17 cellular contexts compared by ENCODE assay signal in the genomic region with DNA sequence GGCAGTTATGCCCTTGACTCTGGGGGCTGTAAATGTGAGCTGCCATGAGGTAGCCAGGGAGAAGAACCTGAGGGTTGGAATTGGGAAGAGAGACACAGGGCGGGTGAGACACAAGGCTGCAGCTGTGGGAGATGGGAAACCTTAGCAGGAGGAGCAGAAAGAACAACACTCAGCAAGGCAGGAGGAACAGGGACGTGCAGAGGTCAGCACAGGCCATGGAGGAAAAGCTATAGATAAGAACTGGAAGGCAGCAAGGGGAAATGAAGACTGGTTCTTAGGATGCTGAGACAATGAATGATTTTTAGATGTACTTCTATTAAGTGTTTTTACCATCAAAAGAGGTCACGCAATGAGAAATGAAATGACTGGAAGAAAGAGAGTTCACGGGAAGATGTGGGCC.
DNase-seq lines count a peak whose midpoint lies in the region; ATAC-seq and TF ChIP-seq lines count a peak whose summit lies in the region.
"Had no signal": no experiment of that assay in that cellular context is flagged by ENCODE, and none has a peak within 500 bp of the region (broad histone marks: within the 10 kb centered on the region; RNA-seq: fewer than 3 reads in every experiment).

No MANE protein-coding gene starts in this region.

- peak overlapping the region; percentile 13 for H3K27ac Mint-ChIP-seq in stimulated activated naive CD8-positive, alpha-beta T cell treated with anti-CD3 and anti-CD28 coated beads, Interleukin-15, Interleukin-2, amounts not matched to agents 100 ng/mL and 50 ng/mL, for 24 hours
- H3K27ac Mint-ChIP-seq: activated CD4-positive, alpha-beta T cell treated with anti-CD3 and anti-CD28 coated beads, Interleukin-2, amount 10 ng/mL, durations not matched to agents 7 days and 5 days had no signal

- H3K4me1 Mint-ChIP-seq in stimulated activated naive CD8-positive, alpha-beta T cell treated with anti-CD3 and anti-CD28 coated beads, Interleukin-15, Interleukin-2, amounts not matched to agents 100 ng/mL and 50 ng/mL, for 24 hours (ENCODE audit: low read depth): no peaks in the 10 kb centered on the region
- H3K4me1 Mint-ChIP-seq: activated CD4-positive, alpha-beta T cell treated with anti-CD3 and anti-CD28 coated beads, Interleukin-2, amount 10 ng/mL, durations not matched to agents 7 days and 5 days; H9; stimulated activated naive CD8-positive, alpha-beta T cell treated with anti-CD3 and anti-CD28 coated beads, Interleukin-15, amount 100 ng/mL, for 72 hours had no signal

- no peaks in the 10 kb centered on the region for H3K27me3 ChIP-seq in osteoblast (ENCODE audit: insufficient read depth, low read length)
- H3K27me3 ChIP-seq in gastrocnemius medialis: no peaks in the 10 kb centered on the region

- H3K4me1 ChIP-seq in osteoblast (ENCODE audit: insufficient read depth, low read length) (peaks cover 40% of the 10 kb centered on the region), gastrocnemius medialis (peaks cover under 1 to 6% of the 10 kb centered on the region in 2 donors)

- peak overlapping the region; percentile 47 for H3K4me2 ChIP-seq in osteoblast (ENCODE audit: insufficient read depth, low read length)

- intact Hi-C loops in gastrocnemius medialis (cut with DNase I; ENCODE audit: low total_unique reads): no loop called here

- no peak for TF ChIP-seq POLR2A in gastrocnemius medialis (IDR thresholded peaks at IDR 0.05)

- ATAC-seq in stimulated activated naive CD8-positive, alpha-beta T cell treated with anti-CD3 and anti-CD28 coated beads, Interleukin-15, Interleukin-2, amounts not matched to agents 100 U/mL and 50 U/mL, for 24 hours: no peak
- no peak for ATAC-seq in gastrocnemius medialis
- ATAC-seq: stimulated activated naive CD8-positive, alpha-beta T cell treated with anti-CD3 and anti-CD28 coated beads, Interleukin-15, amount 100 ng/mL, for 72 hours had no signal

- TF ChIP-seq CTCF in osteoblast (IDR thresholded peaks at IDR 0.05; ENCODE audit: extremely low read depth, low read depth, low read length) (no peak), gastrocnemius medialis (IDR thresholded peaks at IDR 0.05 in 4 of 5, conservative IDR thresholded peaks at IDR 0.05 in 1 of 5) (no peak)

- no peak overlapping the region for H3K4me3 ChIP-seq in osteoblast (ENCODE audit: insufficient read depth, low read length)
- no peak overlapping the region for H3K4me3 ChIP-seq in gastrocnemius medialis

- H3K27ac ChIP-seq in cingulate gyrus (ENCODE audit: low read depth, low read length): peak overlapping the region; percentile 58
- peak overlapping the region; percentile 95 for H3K27ac ChIP-seq in osteoblast (ENCODE audit: low read depth, low read length)
- H3K27ac ChIP-seq in gastrocnemius medialis: no peak overlapping the region

- no peaks in the 10 kb centered on the region for H3K9me3 Mint-ChIP-seq in stimulated activated naive CD8-positive, alpha-beta T cell treated with anti-CD3 and anti-CD28 coated beads, Interleukin-15, Interleukin-2, amounts not matched to agents 100 ng/mL and 50 ng/mL, for 24 hours
- H3K9me3 Mint-ChIP-seq: activated CD4-positive, alpha-beta T cell treated with anti-CD3 and anti-CD28 coated beads, Interleukin-2, amount 10 ng/mL, durations not matched to agents 7 days and 5 days; stimulated activated naive CD8-positive, alpha-beta T cell treated with anti-CD3 and anti-CD28 coated beads, Interleukin-15, amount 100 ng/mL, for 72 hours had no signal

- H3K79me2 ChIP-seq in osteoblast (ENCODE audit: insufficient read depth, low read length): no peaks in the 10 kb centered on the region

- no peak for DNase-seq in stimulated activated naive CD8-positive, alpha-beta T cell treated with anti-CD3 and anti-CD28 coated beads, Interleukin-15, Interleukin-2, amounts not matched to agents 100 U/mL and 50 U/mL, for 24 hours
- DNase-seq in osteoblast (ENCODE audit: insufficient read length, low spot score, missing footprints): no peak
- DNase-seq in globus pallidus (ENCODE audit: low spot score): no peak
- no peak for DNase-seq in HPDE6-E6E7 (ENCODE audit: extremely low spot score)
- no peak for DNase-seq in gastrocnemius medialis
- DNase-seq in SIG-M5 treated with dmso at 0.1 percent for 504 hours (lab: John Stamatoyannopoulos, UW; ENCODE audit: unreplicated experiment): no peak
- DNase-seq: activated CD4-positive, alpha-beta T cell treated with anti-CD3 and anti-CD28 coated beads, Interleukin-2, amount 10 ng/mL, durations not matched to agents 7 days and 5 days; activated T-cell treated with anti-CD3 and anti-CD28 coated beads, Interleukin-2, amount 50 U/mL, for 48 hours; effector CD8-positive, alpha-beta T cell; H9; KG1; NCI-H1436 treated with DMSO at 0.1 percent for 48 hours; NCI-H510A; retina; stimulated activated naive CD8-positive, alpha-beta T cell treated with anti-CD3 and anti-CD28 coated beads, Interleukin-15, amount 100 ng/mL, for 72 hours had no signal

- H3K4me3 Mint-ChIP-seq in stimulated activated naive CD8-positive, alpha-beta T cell treated with anti-CD3 and anti-CD28 coated beads, Interleukin-15, Interleukin-2, amounts not matched to agents 100 ng/mL and 50 ng/mL, for 24 hours: no peak overlapping the region
- H3K4me3 Mint-ChIP-seq: activated CD4-positive, alpha-beta T cell treated with anti-CD3 and anti-CD28 coated beads, Interleukin-2, amount 10 ng/mL, durations not matched to agents 7 days and 5 days; H9; stimulated activated naive CD8-positive, alpha-beta T cell treated with anti-CD3 and anti-CD28 coated beads, Interleukin-15, amount 100 ng/mL, for 72 hours had no signal

- no peaks in the 10 kb centered on the region for H3K27me3 Mint-ChIP-seq in stimulated activated naive CD8-positive, alpha-beta T cell treated with anti-CD3 and anti-CD28 coated beads, Interleukin-15, Interleukin-2, amounts not matched to agents 100 ng/mL and 50 ng/mL, for 24 hours
- H3K27me3 Mint-ChIP-seq: activated CD4-positive, alpha-beta T cell treated with anti-CD3 and anti-CD28 coated beads, Interleukin-2, amount 10 ng/mL, durations not matched to agents 7 days and 5 days; stimulated activated naive CD8-positive, alpha-beta T cell treated with anti-CD3 and anti-CD28 coated beads, Interleukin-15, amount 100 ng/mL, for 72 hours had no signal

- no peak overlapping the region for H2AFZ ChIP-seq in osteoblast (ENCODE audit: low read length)

- in situ Hi-C loops in gastrocnemius medialis (cut with MboI; ENCODE audit: low sequenced_read_pairs in 4 of 4): no loop called here

- H3K36me3 ChIP-seq in osteoblast (ENCODE audit: insufficient read depth, low read length) (peaks cover 48% of the 10 kb centered on the region), gastrocnemius medialis (peaks cover 0 to 91% of the 10 kb centered on the region in 2 donors)

- no peaks in the 10 kb centered on the region for H4K20me1 ChIP-seq in osteoblast (ENCODE audit: insufficient read depth, low read length)

- H3K9me3 ChIP-seq in osteoblast (ENCODE audit: low read depth, low read length) (no peaks in the 10 kb centered on the region), gastrocnemius medialis (no peaks in the 10 kb centered on the region)

- peaks cover 38% of the 10 kb centered on the region for H3K36me3 Mint-ChIP-seq in stimulated activated naive CD8-positive, alpha-beta T cell treated with anti-CD3 and anti-CD28 coated beads, Interleukin-15, Interleukin-2, amounts not matched to agents 100 ng/mL and 50 ng/mL, for 24 hours (ENCODE audit: low read depth)

Comparison
In these comparisons a context has a peak if more than half of its experiments do, and no peak if none do; other contexts are left out.
1. H3K27ac ChIP-seq: peak in cingulate gyrus (single experiment) and osteoblast (single experiment); none in gastrocnemius medialis (0 of 4).